31 cellular contexts compared by ENCODE assay signal in the genomic region with DNA sequence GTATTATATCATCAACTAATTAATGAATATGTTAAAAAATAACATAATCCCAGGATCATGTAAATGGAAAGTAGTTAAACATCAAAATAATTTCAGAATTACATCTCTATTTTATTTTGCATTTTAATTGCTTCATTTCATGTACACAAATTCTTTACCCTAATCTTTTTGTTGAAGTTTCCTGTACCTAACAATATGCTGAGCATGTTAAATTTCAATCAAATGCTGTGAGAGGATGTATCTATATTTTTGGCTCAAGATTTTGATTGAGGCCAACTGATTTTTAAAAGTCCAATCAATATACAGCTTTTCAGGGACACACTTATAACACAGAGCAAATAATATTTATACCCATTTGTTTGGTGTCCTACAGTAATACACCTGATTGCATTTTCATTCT. TPM values are rescaled to one million over a fixed set of nuclear protein-coding genes. Genes with fewer than 3 reads are reported as not detected.
"Had no signal": no experiment of that assay in that cellular context is flagged by ENCODE, and none has a peak within 500 bp of the region (broad histone marks: within the 10 kb centered on the region; RNA-seq: fewer than 3 reads in every experiment).

No MANE protein-coding gene starts in this region.

- H3K27me3 ChIP-seq: esophagus squamous epithelium, gastrocnemius medialis, left lung, neural progenitor cell, right atrium auricular region, sigmoid colon, stomach, transverse colon, upper lobe of right lung, uterus had no signal

- H3K36me3 ChIP-seq: gastrocnemius medialis, neural progenitor cell, prostate gland, right atrium auricular region, sigmoid colon, stomach, thoracic aorta, transverse colon, upper lobe of right lung, uterus had no signal

- H3K4me3 ChIP-seq: coronary artery, esophagus squamous epithelium, gastrocnemius medialis, left lung, mucosa of descending colon, neural progenitor cell, prostate gland, right atrium auricular region, sigmoid colon, stomach, thoracic aorta, transverse colon, upper lobe of right lung, uterus had no signal

- FAIRE-seq: kidney had no signal

- H3K4me1 ChIP-seq: esophagus squamous epithelium, gastrocnemius medialis, left lung, neural progenitor cell, prostate gland, sigmoid colon, stomach, transverse colon, uterus had no signal

- H3K4me2 ChIP-seq: neural progenitor cell had no signal

- ATAC-seq: effector memory CD8-positive, alpha-beta T cell; gastrocnemius medialis; left cardiac atrium; left lung; mucosa of descending colon; stimulated activated effector memory CD8-positive, alpha-beta T cell treated with anti-CD3 and anti-CD28 coated beads, Interleukin-12 subunit alpha, Interleukin-12 subunit beta, amount 100 ng/mL, for 72 hours; upper lobe of right lung had no signal

- DNase-seq: dermis blood vessel endothelial cell; effector memory CD8-positive, alpha-beta T cell; erythroblast; esophagus squamous epithelium; gastrocnemius medialis; kidney; left cardiac atrium; left lung; mesenchymal stem cell; mucosa of descending colon; naive B cell; sigmoid colon; stimulated activated CD4-positive, alpha-beta T cell treated with anti-CD3 and anti-CD28 coated beads, Interleukin-2, amount 100 ng/mL, for 24 hours; stimulated activated CD4-positive, alpha-beta T cell treated with anti-CD3 and anti-CD28 coated beads, Interleukin-4, amount 100 ng/mL, for 24 hours; stimulated activated naive CD4-positive, alpha-beta T cell treated with Interleukin-2 at 50 U/mL for 16 hours; stomach; transverse colon; upper lobe of right lung; uterus had no signal

- H3K27ac ChIP-seq: coronary artery, esophagus squamous epithelium, gastrocnemius medialis, left lung, neural progenitor cell, prostate gland, right atrium auricular region, sigmoid colon, stomach, thoracic aorta, transverse colon, upper lobe of right lung, uterus had no signal

- H3K9me3 ChIP-seq: esophagus squamous epithelium, gastrocnemius medialis, left lung, mucosa of descending colon, prostate gland, right atrium auricular region, sigmoid colon, stomach, thoracic aorta, transverse colon, upper lobe of right lung, uterus had no signal

RNA-seq across cellular contexts. Expression of a gene that starts 6.4 kb away (rescaled TPM):
- total RNA-seq: chondrocyte, gastrocnemius medialis, glomerular endothelial cell, left cardiac atrium, left lung, lung microvascular endothelial cell, mesothelial cell of epicardium, mucosa of descending colon, osteoblast, prostate gland, right atrium auricular region, sigmoid colon, skeletal muscle tissue, stomach, thoracic aorta, upper lobe of right lung, uterus had no signal
